19 cellular contexts compared by ENCODE assay signal in genomic region chr16:89616576-89617437, GRCh38. TPM values are rescaled to one million over a fixed set of nuclear protein-coding genes. Genes with fewer than 3 reads are reported as not detected.
DNase-seq lines count a peak whose midpoint lies in the region; ATAC-seq, FAIRE-seq and TF ChIP-seq lines count a peak whose summit lies in the region.
"Had no signal": no experiment of that assay in that cellular context is flagged by ENCODE, and none has a peak within 500 bp of the region (broad histone marks: within the 10 kb centered on the region; RNA-seq: fewer than 3 reads in every experiment).

No MANE protein-coding gene starts in this region.

- H3K18ac ChIP-seq in neuronal stem cell (ENCODE audit: low read length) = no peak overlapping the region

- H3K27ac ChIP-seq in K562 (ENCODE audit: extremely low read depth, low read depth, low read length) (no peak overlapping the region), neuronal stem cell (replicated peaks; ENCODE audit: low read length) (no peak overlapping the region)
- H3K27ac ChIP-seq: neutrophil had no signal

- H3K9me1 ChIP-seq in K562 (ENCODE audit: control insufficient read depth, insufficient read depth, low read length) = no peaks in the 10 kb centered on the region

- H3K27me3 Mint-ChIP-seq in activated CD8-positive, alpha-beta memory T cell treated with anti-CD3 and anti-CD28 coated beads, Interleukin-2, amount 10 ng/mL, durations not matched to agents 7 days and 5 days = peaks cover under 1% of the 10 kb centered on the region
- H3K27me3 Mint-ChIP-seq in T-helper 1 cell treated with Interleukin-12 subunit alpha and Interleukin-12 subunit beta and Interleukin-4 antibody, amounts not matched to agents 30 μg/mL and 1 μg/mL, for 36 hours (ENCODE audit: low read depth) = no peaks in the 10 kb centered on the region

- H3K4me2 ChIP-seq in K562 (ENCODE audit: insufficient read depth, low read length) = no peak overlapping the region
- H3K4me2 ChIP-seq in neuronal stem cell (ENCODE audit: insufficient read depth, low read length, poor library complexity, severe bottlenecking) = no peak overlapping the region
- H3K4me2 ChIP-seq: A549 had no signal

- no peaks in the 10 kb centered on the region for H3K9me3 ChIP-seq in K562 (replicated peaks; ENCODE audit: control insufficient read depth, insufficient read depth, low read depth, low read length)
- no peaks in the 10 kb centered on the region for H3K9me3 ChIP-seq in neuronal stem cell (replicated peaks in 1 of 2; ENCODE audit: control insufficient read depth in 2 of 2, insufficient read depth in 1 of 2, low read depth in 1 of 2, low read length in 2 of 2)
- H3K9me3 ChIP-seq: A549, neutrophil, Peyer's patch had no signal

- WGBS in K562 (ENCODE audit: insufficient coverage, low coverage, missing lambda C conversion rate) = 62% methylated on average over 21 of the region's 27 CpGs
- WGBS in neuronal stem cell (ENCODE audit: extremely low coverage in 2 of 2, insufficient read length in 2 of 2, insufficient replicate concordance in 1 of 2), 2 donors = no CpG with 5 or more reads among the region's 27 CpGs

- H2BK5ac ChIP-seq in neuronal stem cell (ENCODE audit: low read length) = no peak overlapping the region

- TF ChIP-seq CTCF in K562 (IDR thresholded peaks at IDR 0.05 in 2 of 3, conservative IDR thresholded peaks at IDR 0.05 in 1 of 3; ENCODE audit: insufficient read depth in 2 of 3, low read depth in 1 of 3, low read length in 3 of 3) = no peak

- no peak for TF ChIP-seq POLR2A in K562 (conservative IDR thresholded peaks at IDR 0.05)

- TF ChIP-seq RAD21 in K562 (CRISPR knock-in tag; conservative IDR thresholded peaks at IDR 0.05 in 1 of 2, IDR thresholded peaks at IDR 0.05 in 1 of 2) = no peak

- H2BK12ac ChIP-seq in neuronal stem cell (ENCODE audit: low read length) = peak overlapping the region; percentile 65

- H3K4me3 ChIP-seq in K562 = no peak overlapping the region
- H3K4me3 ChIP-seq in neuronal stem cell (ENCODE audit: low read length in 2 of 2) = no peak overlapping the region
- H3K4me3 ChIP-seq: A549 had no signal

- peak overlapping the region; percentile 75 for H3K14ac ChIP-seq in neuronal stem cell (ENCODE audit: low read length)

- H3K4me3 Mint-ChIP-seq in activated CD8-positive, alpha-beta memory T cell treated with anti-CD3 and anti-CD28 coated beads, Interleukin-2, amount 10 ng/mL, durations not matched to agents 7 days and 5 days = peak overlapping the region; percentile 26
- peak overlapping the region; percentile 17 for H3K4me3 Mint-ChIP-seq in T-helper 1 cell treated with Interleukin-12 subunit alpha and Interleukin-12 subunit beta and Interleukin-4 antibody, amounts not matched to agents 30 μg/mL and 1 μg/mL, for 36 hours
- H3K4me3 Mint-ChIP-seq: dendritic cell treated with granulocyte-macrophage colony-stimulating factor and Interleukin-4, amounts not matched to agents 40 ng/mL and 50 ng/mL, for 4 days had no signal

- intact Hi-C loops in K562 (cut with micrococcal nuclease) = no loop called here

- no peaks in the 10 kb centered on the region for H4K20me1 ChIP-seq in K562 (replicated peaks; ENCODE audit: control insufficient read depth, insufficient read depth, low read length)

- H3K36me3 ChIP-seq in K562 (ENCODE audit: control insufficient read depth, insufficient read depth, low read length) (no peaks in the 10 kb centered on the region), neuronal stem cell (replicated peaks in 1 of 2; ENCODE audit: control insufficient read depth in 2 of 2, insufficient read depth in 2 of 2, low read length in 2 of 2) (no peaks in the 10 kb centered on the region)
- H3K36me3 ChIP-seq: neutrophil, Peyer's patch had no signal

- H2BK15ac ChIP-seq in neuronal stem cell (ENCODE audit: low read length) = no peak overlapping the region

- peaks cover 0 to 58% of the 10 kb centered on the region in 2 experiments; a peak in 2 of 5 replicates for H3K4me1 ChIP-seq in K562 (replicated peaks in 1 of 2; ENCODE audit: control insufficient read depth in 2 of 2, insufficient read depth in 2 of 2, low read length in 2 of 2)
- peaks cover 11 to 19% of the 10 kb centered on the region in 2 donors for H3K4me1 ChIP-seq in neuronal stem cell (ENCODE audit: control insufficient read depth in 2 of 2, insufficient read depth in 1 of 2, low read depth in 1 of 2, low read length in 2 of 2)

- no peak overlapping the region for H3K4ac ChIP-seq in neuronal stem cell (ENCODE audit: low read length)

- peak overlapping the region in 1 of 2 experiments; percentile 26; a peak in 1 of 4 replicates for H3K9ac ChIP-seq in K562 (ENCODE audit: insufficient read depth in 1 of 2, low read depth in 2 of 2, low read length in 2 of 2)
- H3K9ac ChIP-seq in neuronal stem cell (ENCODE audit: low read depth, low read length, poor library complexity) = no peak overlapping the region

- POLR2A ChIA-PET in K562 (lab: Yijun Ruan, JAX) = interaction anchor here (0.6 to 1.1 kb wide), 3 partner anchors 43 to 171 kb away, joined by 3 to 4 read pairs (median 3); no protein-coding TSS in a partner anchor

- H3K4me1 Mint-ChIP-seq in activated CD8-positive, alpha-beta memory T cell treated with anti-CD3 and anti-CD28 coated beads, Interleukin-2, amount 10 ng/mL, durations not matched to agents 7 days and 5 days = peaks cover 9% of the 10 kb centered on the region
- peaks cover 4% of the 10 kb centered on the region for H3K4me1 Mint-ChIP-seq in T-helper 1 cell treated with Interleukin-12 subunit alpha and Interleukin-12 subunit beta and Interleukin-4 antibody, amounts not matched to agents 30 μg/mL and 1 μg/mL, for 36 hours (ENCODE audit: low read depth)

- H3K9me3 Mint-ChIP-seq in activated CD8-positive, alpha-beta memory T cell treated with anti-CD3 and anti-CD28 coated beads, Interleukin-2, amount 10 ng/mL, durations not matched to agents 7 days and 5 days (ENCODE audit: low read depth) = peaks cover 7% of the 10 kb centered on the region
- peaks cover 7% of the 10 kb centered on the region for H3K9me3 Mint-ChIP-seq in T-helper 1 cell treated with Interleukin-12 subunit alpha and Interleukin-12 subunit beta and Interleukin-4 antibody, amounts not matched to agents 30 μg/mL and 1 μg/mL, for 36 hours
- H3K9me3 Mint-ChIP-seq: dendritic cell treated with granulocyte-macrophage colony-stimulating factor and Interleukin-4, amounts not matched to agents 40 ng/mL and 50 ng/mL, for 4 days had no signal

- peaks cover 5% of the 10 kb centered on the region for H3K36me3 Mint-ChIP-seq in activated CD8-positive, alpha-beta memory T cell treated with anti-CD3 and anti-CD28 coated beads, Interleukin-2, amount 10 ng/mL, durations not matched to agents 7 days and 5 days
- no peaks in the 10 kb centered on the region for H3K36me3 Mint-ChIP-seq in T-helper 1 cell treated with Interleukin-12 subunit alpha and Interleukin-12 subunit beta and Interleukin-4 antibody, amounts not matched to agents 30 μg/mL and 1 μg/mL, for 36 hours (ENCODE audit: low read depth)

- peak overlapping the region; percentile 0 for H2AK5ac ChIP-seq in neuronal stem cell (ENCODE audit: low read depth, low read length)

- no peak overlapping the region for H2BK120ac ChIP-seq in neuronal stem cell (ENCODE audit: low read depth, low read length)

- peaks cover 5 to 19% of the 10 kb centered on the region in 2 experiments for H3K27me3 ChIP-seq in K562 (ENCODE audit: control insufficient read depth in 2 of 2, insufficient read depth in 2 of 2, low read length in 2 of 2)
- no peaks in the 10 kb centered on the region for H3K27me3 ChIP-seq in neuronal stem cell (ENCODE audit: control insufficient read depth in 3 of 3, insufficient read depth in 3 of 3, low read depth in 1 of 3, low read length in 3 of 3)
- H3K27me3 ChIP-seq: Peyer's patch had no signal

- TF ChIP-seq EP300 in K562 (IDR thresholded peaks at IDR 0.05; ENCODE audit: low read length) = no peak

- ATAC-seq in activated CD8-positive, alpha-beta memory T cell treated with anti-CD3 and anti-CD28 coated beads, Interleukin-2, amount 10 ng/mL, durations not matched to agents 7 days and 5 days = peak; percentile 16
- ATAC-seq in K562 (no peak; the same call in 2 of the 3 replicates), GM21381 (IDR thresholded peaks at IDR 0.05; ENCODE audit: unreplicated experiment) (no peak)
- ATAC-seq: A549, left ventricle myocardium superior had no signal

- in situ Hi-C loops in K562 (cut with MboI) = no loop called here

- CTCF ChIA-PET in activated CD8-positive, alpha-beta memory T cell treated with anti-CD3 and anti-CD28 coated beads, Interleukin-2, amount 10 ng/mL, durations not matched to agents 7 days and 5 days (lab: Charles Lee) = interaction anchor here (0.7 kb wide), 1 partner anchor 448 kb away, joined by 3 read pairs; no protein-coding TSS in a partner anchor
- CTCF ChIA-PET in K562 (lab: Yijun Ruan, JAX; ENCODE audit: low intra/inter-chr PET ratio) = no interaction called here

- no peak overlapping the region for H4K8ac ChIP-seq in neuronal stem cell (ENCODE audit: low read depth, low read length)

- peak overlapping the region; percentile 51 for H3K23ac ChIP-seq in neuronal stem cell (ENCODE audit: low read depth, low read length, poor library complexity)

- H2AFZ ChIP-seq in K562 (ENCODE audit: low read depth, low read length) (peak overlapping the region; percentile 33; the same call in 1 of the 2 replicates), neuronal stem cell (ENCODE audit: low read length) (peak overlapping the region; percentile 59)

- H3K79me2 ChIP-seq in K562 (ENCODE audit: control insufficient read depth, insufficient read depth, low read length) = no peaks in the 10 kb centered on the region

- peak overlapping the region; percentile 91 for H3K27ac Mint-ChIP-seq in activated CD8-positive, alpha-beta memory T cell treated with anti-CD3 and anti-CD28 coated beads, Interleukin-2, amount 10 ng/mL, durations not matched to agents 7 days and 5 days
- peak overlapping the region; percentile 89 for H3K27ac Mint-ChIP-seq in T-helper 1 cell treated with Interleukin-12 subunit alpha and Interleukin-12 subunit beta and Interleukin-4 antibody, amounts not matched to agents 30 μg/mL and 1 μg/mL, for 36 hours
- H3K27ac Mint-ChIP-seq: dendritic cell treated with granulocyte-macrophage colony-stimulating factor and Interleukin-4, amounts not matched to agents 40 ng/mL and 50 ng/mL, for 4 days had no signal

- no peaks in the 10 kb centered on the region for H3K79me1 ChIP-seq in neuronal stem cell (ENCODE audit: low read depth, low read length)

- FAIRE-seq in K562 (lab: Jason Lieb, UNC) = no peak
- FAIRE-seq: A549, D721Med had no signal

- H4K91ac ChIP-seq in neuronal stem cell (ENCODE audit: low read depth, low read length, poor library complexity) = no peak overlapping the region

- BruUV-seq in K562 (replicated peaks; lab: Mats Ljungman, UMichigan) = no TSS peak

- DNase-seq in activated CD8-positive, alpha-beta memory T cell treated with anti-CD3 and anti-CD28 coated beads, Interleukin-2, amount 10 ng/mL, durations not matched to agents 7 days and 5 days = no peak
- DNase-seq in activated CD8-positive, alpha-beta memory T cell treated with anti-CD3 and anti-CD28 coated beads, Interleukin-2, amount 50 U/mL, for 4 hours = no peak
- DNase-seq in K562 (ENCODE audit: extremely low read depth in 1 of 4, low spot score in 3 of 4) = no peak
- no peak for DNase-seq in neuronal stem cell (ENCODE audit: low spot score)
- DNase-seq in AG08395 (ENCODE audit: low spot score) = no peak
- no peak for DNase-seq in NCI-H1417 treated with DMSO at 0.1 percent for 48 hours (lab: John Stamatoyannopoulos, UW)
- DNase-seq: aorta, HCEC 1CT, hippocampal formation, left ventricle myocardium superior, NCI-H1694 treated with DMSO at 0.1 percent for 48 hours, NCI-H526 treated with DMSO at 0.1 percent for 48 hours, Peyer's patch had no signal

RNA-seq across cellular contexts. Expression of gene DPEP1, which starts 3.4 kb away (rescaled TPM):
- total RNA-seq in activated CD8-positive, alpha-beta memory T cell treated with anti-CD3 and anti-CD28 coated beads, Interleukin-2, amount 10 ng/mL, durations not matched to agents 7 days and 5 days = not detected
- total RNA-seq in K562 (2011; cell fraction: chromatin; rRNA removed; ENCODE audit: low replicate concordance) = 0.23 TPM in 1 of 2 replicates, not detected in the other
- 0.67 and 1.3 TPM in 2 replicates for total RNA-seq in K562 (2011; cell fraction: nucleolus; rRNA removed)
- total RNA-seq in K562 (2011; cell fraction: nucleoplasm; rRNA removed) = 0.46 TPM in 1 of 2 replicates, not detected in the other
- total RNA-seq in K562 (2014; rRNA removed) (0.14 TPM in 1 of 2 replicates, not detected in the other), K562 (2014; rRNA removed; fragmentation: Illumina TruSeq; extraction: Trizol) (not detected in 2 replicates), K562 (2015; rRNA removed; fragmentation: Illumina TruSeq; extraction: Trizol) (not detected in 2 replicates), K562 (2021) (0.20 and 0.22 TPM in 2 replicates)
- polyA plus RNA-seq in K562 (2011; rRNA removed) (0.31 and 0.34 TPM in 2 replicates), K562 (2014; fragmentation: Illumina TruSeq; extraction: Trizol) (0.08 TPM in 1 of 2 replicates, not detected in the other), K562 (2014; fragmentation: Nextera tagmentation; extraction: Ambion mirVana) (not detected), K562 (2014; rRNA removed) (0.18 TPM in 1 of 2 replicates, not detected in the other)
- polyA plus RNA-seq in K562 (2011; cell fraction: cytosol; rRNA removed) = 0.22 and 1.2 TPM in 2 replicates
- 1.1 TPM in 2 replicates for polyA plus RNA-seq in K562 (2011; cell fraction: nucleus; rRNA removed)
- polyA plus RNA-seq in K562 (2012) = 0.17 and 0.21 TPM in 2 replicates
- not detected in 2 replicates for polyA minus RNA-seq in K562 (2011; rRNA and poly(A)+ RNA removed)
- not detected in 2 replicates for polyA minus RNA-seq in K562 (2011; cell fraction: cytosol; rRNA and poly(A)+ RNA removed)
- not detected in 2 replicates for polyA minus RNA-seq in K562 (2011; cell fraction: nucleus; rRNA and poly(A)+ RNA removed)
- 1.1 TPM for polyA plus RNA-seq in neuronal stem cell (2013, experiment 1 of 2)
- polyA plus RNA-seq in neuronal stem cell (2013, experiment 2 of 2) = 0.79 TPM
- total RNA-seq: aorta, left ventricle myocardium superior had no signal

RNA-seq across cellular contexts. Expression of gene CHMP1A, which starts 40.7 kb away (rescaled TPM):
- 100 to 1,000 TPM in 1 of 2 experiments, 10 to 100 TPM in 1; 86.5 to 106 TPM for total RNA-seq in activated CD8-positive, alpha-beta memory T cell treated with anti-CD3 and anti-CD28 coated beads, Interleukin-2, amount 10 ng/mL, durations not matched to agents 7 days and 5 days
- 34.5 and 132 TPM in 2 replicates for total RNA-seq in K562 (2011; cell fraction: chromatin; rRNA removed; ENCODE audit: low replicate concordance)
- total RNA-seq in K562 (2011; cell fraction: nucleolus; rRNA removed) = 88.4 and 95.0 TPM in 2 replicates
- total RNA-seq in K562 (2011; cell fraction: nucleoplasm; rRNA removed) = 50.6 and 56.7 TPM in 2 replicates
- total RNA-seq in K562 (2014; rRNA removed) (64.5 and 76.7 TPM in 2 replicates), K562 (2014; rRNA removed; fragmentation: Illumina TruSeq; extraction: Trizol) (17.2 and 22.0 TPM in 2 replicates), K562 (2015; rRNA removed; fragmentation: Illumina TruSeq; extraction: Trizol) (45.4 and 48.3 TPM in 2 replicates), K562 (2021) (79.6 and 79.9 TPM in 2 replicates)
- polyA plus RNA-seq in K562 (2011; rRNA removed) (45.2 and 53.9 TPM in 2 replicates), K562 (2014; fragmentation: Illumina TruSeq; extraction: Trizol) (40.9 and 55.6 TPM in 2 replicates), K562 (2014; fragmentation: Nextera tagmentation; extraction: Ambion mirVana) (1 to 10 TPM in 1 of 2 experiments, under 1 TPM in 1; 0.83 to 3.3 TPM), K562 (2014; rRNA removed) (74.2 and 83.1 TPM in 2 replicates)
- polyA plus RNA-seq in K562 (2011; cell fraction: cytosol; rRNA removed) = 58.4 and 113 TPM in 2 replicates
- 80.8 and 127 TPM in 2 replicates for polyA plus RNA-seq in K562 (2011; cell fraction: nucleus; rRNA removed)
- 49.1 and 58.8 TPM in 2 replicates for polyA plus RNA-seq in K562 (2012)
- 20.8 and 35.5 TPM in 2 replicates for polyA minus RNA-seq in K562 (2011; rRNA and poly(A)+ RNA removed)
- 45.2 and 46.4 TPM in 2 replicates for polyA minus RNA-seq in K562 (2011; cell fraction: cytosol; rRNA and poly(A)+ RNA removed)
- polyA minus RNA-seq in K562 (2011; cell fraction: nucleus; rRNA and poly(A)+ RNA removed) = 19.0 and 21.8 TPM in 2 replicates
- polyA plus RNA-seq in neuronal stem cell (2013, experiment 1 of 2) = 44.9 TPM
- polyA plus RNA-seq in neuronal stem cell (2013, experiment 2 of 2) = 44.1 TPM

RNA-seq across cellular contexts. Expression of gene SPATA33, which starts 40.8 kb away (rescaled TPM):
- 10 to 100 TPM; 14.5 to 17.4 TPM for total RNA-seq in activated CD8-positive, alpha-beta memory T cell treated with anti-CD3 and anti-CD28 coated beads, Interleukin-2, amount 10 ng/mL, durations not matched to agents 7 days and 5 days
- total RNA-seq in K562 (2011; cell fraction: chromatin; rRNA removed; ENCODE audit: low replicate concordance) = 39.5 and 51.6 TPM in 2 replicates
- 25.5 and 30.5 TPM in 2 replicates for total RNA-seq in K562 (2011; cell fraction: nucleolus; rRNA removed)
- 30.6 and 33.0 TPM in 2 replicates for total RNA-seq in K562 (2011; cell fraction: nucleoplasm; rRNA removed)
- total RNA-seq in K562 (2014; rRNA removed) (9.7 and 14.0 TPM in 2 replicates), K562 (2014; rRNA removed; fragmentation: Illumina TruSeq; extraction: Trizol) (10.5 and 11.8 TPM in 2 replicates), K562 (2015; rRNA removed; fragmentation: Illumina TruSeq; extraction: Trizol) (11.2 and 14.9 TPM in 2 replicates), K562 (2021) (18.2 and 19.7 TPM in 2 replicates)
- polyA plus RNA-seq in K562 (2011; rRNA removed) (9.8 and 11.8 TPM in 2 replicates), K562 (2014; fragmentation: Illumina TruSeq; extraction: Trizol) (15.6 and 20.0 TPM in 2 replicates), K562 (2014; fragmentation: Nextera tagmentation; extraction: Ambion mirVana) (1 to 10 TPM; 4.0 to 5.4 TPM), K562 (2014; rRNA removed) (16.4 and 18.1 TPM in 2 replicates)
- 10.3 and 12.0 TPM in 2 replicates for polyA plus RNA-seq in K562 (2011; cell fraction: cytosol; rRNA removed)
- polyA plus RNA-seq in K562 (2011; cell fraction: nucleus; rRNA removed) = 26.2 and 27.8 TPM in 2 replicates
- 13.1 and 14.5 TPM in 2 replicates for polyA plus RNA-seq in K562 (2012)
- polyA minus RNA-seq in K562 (2011; rRNA and poly(A)+ RNA removed) = 7.6 and 7.7 TPM in 2 replicates
- 4.0 and 5.6 TPM in 2 replicates for polyA minus RNA-seq in K562 (2011; cell fraction: cytosol; rRNA and poly(A)+ RNA removed)
- polyA minus RNA-seq in K562 (2011; cell fraction: nucleus; rRNA and poly(A)+ RNA removed) = 6.1 and 8.0 TPM in 2 replicates
- 28.9 TPM for polyA plus RNA-seq in neuronal stem cell (2013, experiment 1 of 2)
- 29.1 TPM for polyA plus RNA-seq in neuronal stem cell (2013, experiment 2 of 2)

RNA-seq across cellular contexts. Expression of gene CPNE7, which starts 41.2 kb away (rescaled TPM):
- total RNA-seq in activated CD8-positive, alpha-beta memory T cell treated with anti-CD3 and anti-CD28 coated beads, Interleukin-2, amount 10 ng/mL, durations not matched to agents 7 days and 5 days = 1 to 10 TPM in 1 of 2 experiments, under 1 TPM in 1; 0.38 to 3.1 TPM
- total RNA-seq in K562 (2011; cell fraction: chromatin; rRNA removed; ENCODE audit: low replicate concordance) = 170 and 336 TPM in 2 replicates
- total RNA-seq in K562 (2011; cell fraction: nucleolus; rRNA removed) = 170 and 181 TPM in 2 replicates
- 123 and 131 TPM in 2 replicates for total RNA-seq in K562 (2011; cell fraction: nucleoplasm; rRNA removed)
- total RNA-seq in K562 (2014; rRNA removed) = 46.8 and 63.6 TPM in 2 replicates
- 16.2 and 18.8 TPM in 2 replicates for total RNA-seq in K562 (2014; rRNA removed; fragmentation: Illumina TruSeq; extraction: Trizol)
- total RNA-seq in K562 (2015; rRNA removed; fragmentation: Illumina TruSeq; extraction: Trizol) = 16.9 and 18.5 TPM in 2 replicates
- total RNA-seq in K562 (2021) = 58.8 and 73.4 TPM in 2 replicates
- polyA plus RNA-seq in K562 (2011; rRNA removed) = 32.7 and 33.6 TPM in 2 replicates
- polyA plus RNA-seq in K562 (2011; cell fraction: cytosol; rRNA removed) = 19.6 and 36.0 TPM in 2 replicates
- polyA plus RNA-seq in K562 (2011; cell fraction: nucleus; rRNA removed) = 330 and 699 TPM in 2 replicates
- polyA plus RNA-seq in K562 (2012) = 44.5 and 48.7 TPM in 2 replicates
- 31.5 and 39.1 TPM in 2 replicates for polyA plus RNA-seq in K562 (2014; fragmentation: Illumina TruSeq; extraction: Trizol)
- polyA plus RNA-seq in K562 (2014; fragmentation: Nextera tagmentation; extraction: Ambion mirVana) = 1 to 10 TPM in 1 of 2 experiments, under 1 TPM in 1; 0.30 to 1.9 TPM
- polyA plus RNA-seq in K562 (2014; rRNA removed) = 67.3 and 78.1 TPM in 2 replicates
- polyA minus RNA-seq in K562 (2011; rRNA and poly(A)+ RNA removed) = 9.2 TPM in 2 replicates
- 10.7 and 11.9 TPM in 2 replicates for polyA minus RNA-seq in K562 (2011; cell fraction: cytosol; rRNA and poly(A)+ RNA removed)
- 34.3 and 47.3 TPM in 2 replicates for polyA minus RNA-seq in K562 (2011; cell fraction: nucleus; rRNA and poly(A)+ RNA removed)
- 1.4 TPM for polyA plus RNA-seq in neuronal stem cell (2013, experiment 1 of 2)
- polyA plus RNA-seq in neuronal stem cell (2013, experiment 2 of 2) = 1.6 TPM
- total RNA-seq: left ventricle myocardium superior had no signal

RNA-seq across cellular contexts. Expression of gene RPL13, which starts 56.3 kb away (rescaled TPM):
- 1,000 to 10,000 TPM; 2,153 to 2,209 TPM for total RNA-seq in activated CD8-positive, alpha-beta memory T cell treated with anti-CD3 and anti-CD28 coated beads, Interleukin-2, amount 10 ng/mL, durations not matched to agents 7 days and 5 days
- total RNA-seq in K562 (2011; cell fraction: chromatin; rRNA removed; ENCODE audit: low replicate concordance) = 190 and 375 TPM in 2 replicates
- total RNA-seq in K562 (2011; cell fraction: nucleolus; rRNA removed) = 1,145 and 1,282 TPM in 2 replicates
- 741 and 1,472 TPM in 2 replicates for total RNA-seq in K562 (2011; cell fraction: nucleoplasm; rRNA removed)
- total RNA-seq in K562 (2014; rRNA removed) (6,042 and 8,261 TPM in 2 replicates), K562 (2014; rRNA removed; fragmentation: Illumina TruSeq; extraction: Trizol) (916 and 1,208 TPM in 2 replicates), K562 (2015; rRNA removed; fragmentation: Illumina TruSeq; extraction: Trizol) (2,074 and 2,169 TPM in 2 replicates), K562 (2021) (2,859 and 3,283 TPM in 2 replicates)
- polyA plus RNA-seq in K562 (2011; rRNA removed) (1,633 and 2,887 TPM in 2 replicates), K562 (2014; fragmentation: Illumina TruSeq; extraction: Trizol) (1,258 and 1,518 TPM in 2 replicates), K562 (2014; fragmentation: Nextera tagmentation; extraction: Ambion mirVana) (100 to 1,000 TPM; 227 to 348 TPM), K562 (2014; rRNA removed) (4,293 and 4,381 TPM in 2 replicates)
- polyA plus RNA-seq in K562 (2011; cell fraction: cytosol; rRNA removed) = 3,426 and 8,334 TPM in 2 replicates
- 2,104 and 2,686 TPM in 2 replicates for polyA plus RNA-seq in K562 (2011; cell fraction: nucleus; rRNA removed)
- 2,765 and 5,488 TPM in 2 replicates for polyA plus RNA-seq in K562 (2012)
- polyA minus RNA-seq in K562 (2011; rRNA and poly(A)+ RNA removed) = 413 and 474 TPM in 2 replicates
- polyA minus RNA-seq in K562 (2011; cell fraction: cytosol; rRNA and poly(A)+ RNA removed) = 1,370 and 2,343 TPM in 2 replicates
- polyA minus RNA-seq in K562 (2011; cell fraction: nucleus; rRNA and poly(A)+ RNA removed) = 505 and 641 TPM in 2 replicates
- polyA plus RNA-seq in neuronal stem cell (2013, experiment 1 of 2) = 5,003 TPM
- polyA plus RNA-seq in neuronal stem cell (2013, experiment 2 of 2) = 4,966 TPM
